Comparison of ENCODE assay signal across 19 cellular contexts in the genomic region with DNA sequence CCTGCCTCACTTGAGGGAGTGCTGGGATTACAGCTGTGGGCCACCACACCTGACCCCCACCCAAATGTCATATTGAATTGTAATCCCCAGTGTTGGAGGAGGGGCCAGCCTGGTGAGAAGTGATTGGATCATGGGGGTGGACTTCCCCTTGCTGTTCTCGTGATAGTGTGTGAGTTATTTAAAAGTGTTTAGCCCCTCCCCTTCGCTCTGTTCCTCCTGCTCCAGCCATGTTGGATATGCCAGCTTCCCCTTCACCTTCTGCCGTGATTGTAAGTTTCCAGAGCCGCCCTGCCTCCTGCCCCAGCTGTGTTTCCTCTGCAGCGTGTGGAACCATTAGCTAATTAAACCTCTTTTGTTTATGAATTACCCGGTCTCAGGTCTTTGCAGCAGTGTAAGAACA. TPM values are rescaled to one million over a fixed set of nuclear protein-coding genes. Genes with fewer than 3 reads are reported as not detected.
DNase-seq lines count a peak whose midpoint lies in the region; ATAC-seq and TF ChIP-seq lines count a peak whose summit lies in the region.
"Had no signal": no experiment of that assay in that cellular context is flagged by ENCODE, and none has a peak within 500 bp of the region (broad histone marks: within the 10 kb centered on the region; RNA-seq: fewer than 3 reads in every experiment).

No MANE protein-coding gene starts in this region.

- peak overlapping the region; percentile 50 for H3K27ac Mint-ChIP-seq in activated naive CD8-positive, alpha-beta T cell
- no peak overlapping the region for H3K27ac Mint-ChIP-seq in activated naive CD8-positive, alpha-beta T cell treated with anti-CD3 and anti-CD28 coated beads for 36 hours
- peak overlapping the region; percentile 50 for H3K27ac Mint-ChIP-seq in memory B cell
- H3K27ac Mint-ChIP-seq in stimulated activated memory B cell treated with anti-CD40 and anti-IgM and Interleukin-4, amounts not matched to agents 10 μg/mL and 1 μg/mL and 100 μg/mL, for 72 hours: peak overlapping the region; percentile 11
- H3K27ac Mint-ChIP-seq: HFFc6 had no signal

- no peaks in the 10 kb centered on the region for H3K27me3 Mint-ChIP-seq in activated naive CD8-positive, alpha-beta T cell
- no peaks in the 10 kb centered on the region for H3K27me3 Mint-ChIP-seq in activated naive CD8-positive, alpha-beta T cell treated with anti-CD3 and anti-CD28 coated beads for 36 hours
- no peaks in the 10 kb centered on the region for H3K27me3 Mint-ChIP-seq in memory B cell
- no peaks in the 10 kb centered on the region for H3K27me3 Mint-ChIP-seq in stimulated activated memory B cell treated with anti-CD40 and anti-IgM and Interleukin-4, amounts not matched to agents 10 μg/mL and 1 μg/mL and 100 μg/mL, for 72 hours

- no peaks in the 10 kb centered on the region for H3K27me3 ChIP-seq in WERI-Rb-1 (ENCODE audit: insufficient read depth, low read depth, severe bottlenecking)

- TF ChIP-seq CTCF in WERI-Rb-1 (IDR thresholded peaks at IDR 0.05; ENCODE audit: low read depth, low read length): no peak

- H3K4me1 Mint-ChIP-seq in activated naive CD8-positive, alpha-beta T cell (ENCODE audit: low read depth): peaks cover 27% of the 10 kb centered on the region
- peaks cover 26% of the 10 kb centered on the region for H3K4me1 Mint-ChIP-seq in activated naive CD8-positive, alpha-beta T cell treated with anti-CD3 and anti-CD28 coated beads for 36 hours
- peaks cover 14% of the 10 kb centered on the region for H3K4me1 Mint-ChIP-seq in memory B cell
- peaks cover 24% of the 10 kb centered on the region for H3K4me1 Mint-ChIP-seq in stimulated activated memory B cell treated with anti-CD40 and anti-IgM and Interleukin-4, amounts not matched to agents 10 μg/mL and 1 μg/mL and 100 μg/mL, for 72 hours

- DNase-seq in activated naive CD8-positive, alpha-beta T cell treated with anti-CD3 and anti-CD28 coated beads for 36 hours: no peak
- DNase-seq in WERI-Rb-1 (peak; percentile 84), memory B cell (ENCODE audit: low spot score in 2 of 2) (no peak), NCI-H1694 (lab: John Stamatoyannopoulos, UW) (no peak), KBM-7 (no peak), glomerular visceral epithelial cell (ENCODE audit: extremely low spot score) (no peak)
- DNase-seq: Calu3, DMS79, GM23248, HFFc6, Karpas-422, NCI-H1417, NCI-H2081, NCI-H524, RPMI8226 had no signal

- no peak for ATAC-seq in memory B cell (ENCODE audit: low read depth)
- no peak for ATAC-seq in stimulated activated memory B cell treated with anti-CD40 and anti-IgM and Interleukin-4, amounts not matched to agents 10 μg/mL and 1 μg/mL and 100 μg/mL, for 72 hours
- ATAC-seq: GM12878, HepG2 had no signal

- in situ Hi-C loops in KBM-7 (cut with MboI; ENCODE audit: low pct_unique_long_range_greater_than_20kb, low sequenced_read_pairs): no loop called here

- peak overlapping the region; percentile 47 for H3K27ac ChIP-seq in WERI-Rb-1
- H3K27ac ChIP-seq: GM23248 had no signal

- H3K9me3 Mint-ChIP-seq in activated naive CD8-positive, alpha-beta T cell (ENCODE audit: low read depth): no peaks in the 10 kb centered on the region
- H3K9me3 Mint-ChIP-seq in activated naive CD8-positive, alpha-beta T cell treated with anti-CD3 and anti-CD28 coated beads for 36 hours: no peaks in the 10 kb centered on the region
- no peaks in the 10 kb centered on the region for H3K9me3 Mint-ChIP-seq in memory B cell
- H3K9me3 Mint-ChIP-seq in stimulated activated memory B cell treated with anti-CD40 and anti-IgM and Interleukin-4, amounts not matched to agents 10 μg/mL and 1 μg/mL and 100 μg/mL, for 72 hours: no peaks in the 10 kb centered on the region
- H3K9me3 Mint-ChIP-seq: HFFc6 had no signal

- no peak overlapping the region for H3K4me3 Mint-ChIP-seq in activated naive CD8-positive, alpha-beta T cell
- no peak overlapping the region for H3K4me3 Mint-ChIP-seq in activated naive CD8-positive, alpha-beta T cell treated with anti-CD3 and anti-CD28 coated beads for 36 hours
- no peak overlapping the region for H3K4me3 Mint-ChIP-seq in memory B cell
- no peak overlapping the region for H3K4me3 Mint-ChIP-seq in stimulated activated memory B cell treated with anti-CD40 and anti-IgM and Interleukin-4, amounts not matched to agents 10 μg/mL and 1 μg/mL and 100 μg/mL, for 72 hours
- H3K4me3 Mint-ChIP-seq: HFFc6 had no signal

- H3K36me3 Mint-ChIP-seq in activated naive CD8-positive, alpha-beta T cell: peaks cover 13% of the 10 kb centered on the region
- H3K36me3 Mint-ChIP-seq in activated naive CD8-positive, alpha-beta T cell treated with anti-CD3 and anti-CD28 coated beads for 36 hours: peaks cover 37% of the 10 kb centered on the region
- H3K36me3 Mint-ChIP-seq in memory B cell: peaks cover 23% of the 10 kb centered on the region
- peaks cover 47% of the 10 kb centered on the region for H3K36me3 Mint-ChIP-seq in stimulated activated memory B cell treated with anti-CD40 and anti-IgM and Interleukin-4, amounts not matched to agents 10 μg/mL and 1 μg/mL and 100 μg/mL, for 72 hours

- H3K36me3 ChIP-seq in WERI-Rb-1: peaks cover 54% of the 10 kb centered on the region

- H3K4me3 ChIP-seq in WERI-Rb-1 (ENCODE audit: low read depth, low read length): no peak overlapping the region
- H3K4me3 ChIP-seq: GM12878, GM23248 had no signal

- H3K9me3 ChIP-seq in WERI-Rb-1 (ENCODE audit: severe bottlenecking): no peaks in the 10 kb centered on the region

RNA-seq across cellular contexts. Expression of gene CHAMP1, which starts 13.7 kb away (rescaled TPM):
- 10 to 100 TPM; 46.2 to 46.6 TPM for total RNA-seq in activated naive CD8-positive, alpha-beta T cell treated with anti-CD3 and anti-CD28 coated beads for 36 hours

RNA-seq across cellular contexts. Expression of gene UPF3A, which starts 46.6 kb away (rescaled TPM):
- 10 to 100 TPM; 42.9 to 45.9 TPM for total RNA-seq in activated naive CD8-positive, alpha-beta T cell treated with anti-CD3 and anti-CD28 coated beads for 36 hours
